Comparison of ENCODE assay signal across 17 cellular contexts in genomic region chr1:193884848-193885558, GRCh38.
DNase-seq lines count a peak whose midpoint lies in the region; ATAC-seq, FAIRE-seq and TF ChIP-seq lines count a peak whose summit lies in the region.
"Had no signal": no experiment of that assay in that cellular context is flagged by ENCODE, and none has a peak within 500 bp of the region (broad histone marks: within the 10 kb centered on the region; RNA-seq: fewer than 3 reads in every experiment).

No MANE protein-coding gene starts in this region.

- H3K27me3 ChIP-seq in right cardiac atrium (ENCODE audit: control insufficient read depth, insufficient read depth), result no peaks in the 10 kb centered on the region
- no peaks in the 10 kb centered on the region for H3K27me3 ChIP-seq in H1 (replicated peaks in 1 of 4; ENCODE audit: control insufficient read depth in 3 of 4, extremely low read depth in 1 of 4, insufficient read depth in 3 of 4, low read length in 3 of 4)
- H3K27me3 ChIP-seq in mesendoderm (ENCODE audit: insufficient read depth, low read length, poor library complexity), result no peaks in the 10 kb centered on the region
- H3K27me3 ChIP-seq: SJCRH30 had no signal

- H3K36me3 Mint-ChIP-seq in activated CD8-positive, alpha-beta T cell treated with anti-CD3 and anti-CD28 coated beads, Interleukin-2, amount 10 ng/mL, durations not matched to agents 7 days and 5 days (ENCODE audit: low read depth), result peaks cover 5% of the 10 kb centered on the region

- H2BK12ac ChIP-seq in H1 (ENCODE audit: low read depth, low read length), result no peak overlapping the region

- TF ChIP-seq CTCF in H1 (IDR thresholded peaks at IDR 0.05; ENCODE audit: control extremely low read depth in 1 of 3, insufficient read depth in 1 of 3, low read depth in 1 of 3, low read length in 3 of 3), result peak; percentile 3 to 30 (median 28); a peak in 2 of 4 replicates
- TF ChIP-seq CTCF in GM13976 (IDR thresholded peaks at IDR 0.05; ENCODE audit: borderline replicate concordance, control extremely low read depth, extremely low read depth, insufficient read depth, missing control alignments), result no peak

- H2AK5ac ChIP-seq in H1 (ENCODE audit: low read depth, low read length) (no peak overlapping the region), mesendoderm (ENCODE audit: low read length) (no peak overlapping the region)

- H3K9me3 Mint-ChIP-seq in activated CD8-positive, alpha-beta T cell treated with anti-CD3 and anti-CD28 coated beads, Interleukin-2, amount 10 ng/mL, durations not matched to agents 7 days and 5 days (ENCODE audit: insufficient read depth), result peaks cover 3% of the 10 kb centered on the region

- TF ChIP-seq EP300 in H1 (IDR thresholded peaks at IDR 0.05; ENCODE audit: borderline replicate concordance in 1 of 2, low read depth in 2 of 2, low read length in 2 of 2), result no peak

- H3K36me3 ChIP-seq in H1 (ENCODE audit: control insufficient read depth in 2 of 4, insufficient read depth in 4 of 4, low read length in 3 of 4) (no peaks in the 10 kb centered on the region; a peak in 2 of 8 replicates), mesendoderm (ENCODE audit: control insufficient read depth, insufficient read depth, low read length) (no peaks in the 10 kb centered on the region)
- H3K36me3 ChIP-seq: SJCRH30 had no signal

- in situ Hi-C loops in GM13976 (cut with MboI; ENCODE audit: low sequenced_read_pairs, unreplicated experiment), result no loop called here

- TF ChIP-seq POLR2A in H1 (IDR thresholded peaks at IDR 0.05; ENCODE audit: control extremely low read depth in 1 of 2, low read depth in 2 of 2, low read length in 2 of 2), result no peak

- intact Hi-C loops in right cardiac atrium (cut with DNase I), result no loop called here
- intact Hi-C loops in left cardiac atrium (cut with DNase I), result loop anchor here in 1 of 2 donors (10.0 kb wide), 1 partner anchor 180 kb away; no protein-coding TSS in a partner anchor

- H3K18ac ChIP-seq in H1 (ENCODE audit: extremely low read depth, low read length) (no peak overlapping the region), mesendoderm (ENCODE audit: low read length) (no peak overlapping the region)

- POLR2A ChIA-PET in H1 (lab: Charles Lee; ENCODE audit: partially characterized antibody), result no interaction called here
- POLR2A ChIA-PET in activated CD8-positive, alpha-beta T cell treated with anti-CD3 and anti-CD28 coated beads, Interleukin-2, amount 10 ng/mL, durations not matched to agents 7 days and 5 days (lab: Charles Lee), result no interaction called here

- H3K9ac ChIP-seq in H1 (replicated peaks in 1 of 4; ENCODE audit: extremely low read depth in 1 of 4, low read depth in 3 of 4, low read length in 3 of 4) (no peak overlapping the region), mesendoderm (ENCODE audit: low read length) (no peak overlapping the region)

- H3K9me3 ChIP-seq in right cardiac atrium (ENCODE audit: control insufficient read depth, low read length) (no peaks in the 10 kb centered on the region), H1 (ENCODE audit: insufficient read depth in 2 of 2, low read depth in 1 of 2, low read length in 1 of 2) (no peaks in the 10 kb centered on the region)
- H3K9me3 ChIP-seq: SJCRH30 had no signal

- no peak overlapping the region for H3K27ac ChIP-seq in right cardiac atrium (ENCODE audit: low read length)
- H3K27ac ChIP-seq in H1 (ENCODE audit: low read depth, low read length), result no peak overlapping the region
- no peak overlapping the region for H3K27ac ChIP-seq in mesendoderm (ENCODE audit: low read depth, low read length)
- H3K27ac ChIP-seq: RWPE1, SJCRH30 had no signal

- no peak overlapping the region for H2BK20ac ChIP-seq in H1 (ENCODE audit: low read length)

- no peaks in the 10 kb centered on the region for H3K4me1 Mint-ChIP-seq in activated CD8-positive, alpha-beta T cell treated with anti-CD3 and anti-CD28 coated beads, Interleukin-2, amount 10 ng/mL, durations not matched to agents 7 days and 5 days (ENCODE audit: low read depth)

- H2AFZ ChIP-seq in H1 (ENCODE audit: low read length), result peak overlapping the region; percentile 62; the same call in 1 of the 2 replicates

- H3K23ac ChIP-seq in H1 (ENCODE audit: insufficient read length) (no peak overlapping the region), mesendoderm (ENCODE audit: low read length) (no peak overlapping the region)

- ATAC-seq in right cardiac atrium, result peak in 1 of 2 donors; percentile 31
- no peak for ATAC-seq in left cardiac atrium
- no peak for ATAC-seq in activated CD8-positive, alpha-beta T cell treated with anti-CD3 and anti-CD28 coated beads, Interleukin-2, amount 10 ng/mL, durations not matched to agents 7 days and 5 days
- no peak for ATAC-seq in left lobe of liver
- no peak for ATAC-seq in GM18909 (IDR thresholded peaks at IDR 0.05; ENCODE audit: poor library complexity, unreplicated experiment)
- ATAC-seq: CD8-positive, alpha-beta T cell had no signal

- H3K79me1 ChIP-seq in H1 (ENCODE audit: low read depth, low read length) (no peaks in the 10 kb centered on the region), mesendoderm (ENCODE audit: low read length) (no peaks in the 10 kb centered on the region)

- DNase-seq in right cardiac atrium, result peak in 2 of 3 donors; percentile 28 to 37
- DNase-seq in left cardiac atrium, result no peak
- DNase-seq in H1 (ENCODE audit: low read depth in 1 of 2, low spot score in 2 of 2), result no peak
- peak; percentile 30 for DNase-seq in mesendoderm
- no peak for DNase-seq in GM13976 (ENCODE audit: low spot score)
- no peak for DNase-seq in activated CD8-positive, alpha-beta T cell treated with anti-CD3 and anti-CD28 coated beads, Interleukin-2, amount 10 ng/mL, durations not matched to agents 7 days and 5 days
- no peak for DNase-seq in left lobe of liver (ENCODE audit: low spot score)
- DNase-seq: CD8-positive, alpha-beta T cell; DMS79 treated with DMSO at 0.1 percent for 48 hours; NCI-H1105; NCI-H2029; NCI-H2171 treated with DMSO at 0.1 percent for 48 hours; NCI-H446 treated with DMSO at 0.1 percent for 48 hours; SJCRH30 had no signal

- H3K79me2 ChIP-seq in H1 (ENCODE audit: control insufficient read depth in 1 of 2, insufficient read depth in 2 of 2, low read length in 2 of 2), result no peaks in the 10 kb centered on the region
- H3K79me2 ChIP-seq in mesendoderm (ENCODE audit: control insufficient read depth, insufficient read depth, low read length), result no peaks in the 10 kb centered on the region

- no peaks in the 10 kb centered on the region for H3K4me1 ChIP-seq in right cardiac atrium (ENCODE audit: control insufficient read depth, insufficient read depth, low read length)
- H3K4me1 ChIP-seq in H1 (replicated peaks in 1 of 4; ENCODE audit: control insufficient read depth in 3 of 4, insufficient read depth in 4 of 4, low read length in 3 of 4), result no peaks in the 10 kb centered on the region
- no peaks in the 10 kb centered on the region for H3K4me1 ChIP-seq in mesendoderm (ENCODE audit: control insufficient read depth, low read depth, low read length)
- H3K4me1 ChIP-seq: SJCRH30 had no signal

- TF ChIP-seq RAD21 in H1 (IDR thresholded peaks at IDR 0.05 in 1 of 2, conservative IDR thresholded peaks at IDR 0.05 in 1 of 2; ENCODE audit: low read depth in 2 of 2, low read length in 2 of 2), result peak; percentile 11 to 28; a peak in 2 of 4 replicates

- 93% methylated on average over 11 of the region's 11 CpGs for WGBS in right cardiac atrium
- 97% methylated on average over 10 of the region's 11 CpGs; no CpG with 5 or more reads in 1 of the 2 experiments for WGBS in H1 (ENCODE audit: extremely low coverage in 1 of 2, insufficient coverage in 1 of 2, insufficient read length in 1 of 2, insufficient replicate concordance in 2 of 2, low coverage in 1 of 2, low lambda C conversion rate in 2 of 2, missing lambda C conversion rate in 1 of 2), 2 experiments
- no CpG with 5 or more reads among the region's 11 CpGs for WGBS in mesendoderm (ENCODE audit: extremely low coverage, insufficient coverage, low lambda C conversion rate)

- H3K23me2 ChIP-seq in H1 (ENCODE audit: low read depth, low read length), result no peaks in the 10 kb centered on the region

- no peak overlapping the region for H3K56ac ChIP-seq in H1 (replicated peaks; ENCODE audit: insufficient read length, low read depth, low read length)
- no peak overlapping the region for H3K56ac ChIP-seq in mesendoderm (ENCODE audit: low read length)

- no peak for FAIRE-seq in H1 (lab: Jason Lieb, UNC)
- FAIRE-seq: G401.6 had no signal

- H4K5ac ChIP-seq in H1 (ENCODE audit: insufficient read length, low read depth, low read length) (no peak overlapping the region), mesendoderm (ENCODE audit: low read length) (no peak overlapping the region)

- no peak overlapping the region for H2BK15ac ChIP-seq in H1 (ENCODE audit: low read length)
- H2BK15ac ChIP-seq in mesendoderm (replicated peaks; ENCODE audit: low read depth), result no peak overlapping the region

- no peak overlapping the region for H3K4me3 ChIP-seq in right cardiac atrium (ENCODE audit: low read length)
- H3K4me3 ChIP-seq in H1 (ENCODE audit: extremely low read depth in 1 of 4, insufficient read depth in 2 of 4, low read depth in 3 of 4, low read length in 4 of 4), result no peak overlapping the region
- H3K4me3 ChIP-seq in mesendoderm (ENCODE audit: low read length), result no peak overlapping the region
- H3K4me3 ChIP-seq: SJCRH30 had no signal

- H3K27ac Mint-ChIP-seq in activated CD8-positive, alpha-beta T cell treated with anti-CD3 and anti-CD28 coated beads, Interleukin-2, amount 10 ng/mL, durations not matched to agents 7 days and 5 days, result no peak overlapping the region
- H3K27ac Mint-ChIP-seq: CD8-positive, alpha-beta T cell had no signal

- H4K91ac ChIP-seq in H1 (replicated peaks; ENCODE audit: insufficient read length, low read length), result no peak overlapping the region

- no peaks in the 10 kb centered on the region for H3K27me3 Mint-ChIP-seq in activated CD8-positive, alpha-beta T cell treated with anti-CD3 and anti-CD28 coated beads, Interleukin-2, amount 10 ng/mL, durations not matched to agents 7 days and 5 days (ENCODE audit: low read depth)

- no peak overlapping the region for H3K4ac ChIP-seq in H1 (replicated peaks; ENCODE audit: insufficient read length, low read depth, low read length)
- H3K4ac ChIP-seq in mesendoderm (ENCODE audit: low read depth, low read length), result no peak overlapping the region

- H3K4me2 ChIP-seq in H1 (ENCODE audit: insufficient read depth in 1 of 2, low read depth in 2 of 2, low read length in 2 of 2) (no peak overlapping the region), mesendoderm (ENCODE audit: low read length) (no peak overlapping the region)

- no peak overlapping the region for H3K14ac ChIP-seq in H1 (ENCODE audit: insufficient read length)

- H3K4me3 Mint-ChIP-seq in activated CD8-positive, alpha-beta T cell treated with anti-CD3 and anti-CD28 coated beads, Interleukin-2, amount 10 ng/mL, durations not matched to agents 7 days and 5 days, result no peak overlapping the region
- H3K4me3 Mint-ChIP-seq: CD8-positive, alpha-beta T cell had no signal

- H2BK5ac ChIP-seq in H1 (ENCODE audit: low read depth, low read length), result no peak overlapping the region
- H2BK5ac ChIP-seq in mesendoderm (ENCODE audit: low read length), result no peak overlapping the region

- no peaks in the 10 kb centered on the region for H4K20me1 ChIP-seq in H1 (replicated peaks in 1 of 2; ENCODE audit: control insufficient read depth in 1 of 2, insufficient read depth in 2 of 2, low read length in 2 of 2)

- CTCF ChIA-PET in H1 (lab: Charles Lee; ENCODE audit: partially characterized antibody), result interaction anchor here (1.1 to 1.5 kb wide), 3 partner anchors 8 to 88 kb away, joined by 3 to 4 read pairs (median 4); no protein-coding TSS in a partner anchor
- CTCF ChIA-PET in activated CD8-positive, alpha-beta T cell treated with anti-CD3 and anti-CD28 coated beads, Interleukin-2, amount 10 ng/mL, durations not matched to agents 7 days and 5 days (lab: Charles Lee), result no interaction called here

- H2BK120ac ChIP-seq in H1 (replicated peaks; ENCODE audit: low read depth, low read length), result no peak overlapping the region
- H2BK120ac ChIP-seq in mesendoderm (ENCODE audit: low read depth, low read length), result no peak overlapping the region

- peak overlapping the region; percentile 51; the same call in 1 of the 2 replicates for H4K8ac ChIP-seq in H1 (ENCODE audit: extremely low read depth, insufficient read depth, low read length)
- H4K8ac ChIP-seq in mesendoderm (ENCODE audit: low read depth, low read length), result no peak overlapping the region

Comparison
In these comparisons a context has a peak if more than half of its experiments do, and no peak if none do; other contexts are left out.
1. DNase-seq: peak in right cardiac atrium (2 of 3) and mesendoderm (single experiment); none in left cardiac atrium (single experiment), H1 (0 of 2), GM13976 (single experiment), activated CD8-positive, alpha-beta T cell treated with anti-CD3 and anti-CD28 coated beads, Interleukin-2, amount 10 ng/mL, durations not matched to agents 7 days and 5 days (single experiment) and left lobe of liver (single experiment).